10 cellular contexts compared by ENCODE assay signal in genomic region chr4:168496834-168497233, GRCh38. TPM values are rescaled to one million over a fixed set of nuclear protein-coding genes. Genes with fewer than 3 reads are reported as not detected.
DNase-seq lines count a peak whose midpoint lies in the region; ATAC-seq and TF ChIP-seq lines count a peak whose summit lies in the region.
"Had no signal": no experiment of that assay in that cellular context is flagged by ENCODE, and none has a peak within 500 bp of the region (broad histone marks: within the 10 kb centered on the region; RNA-seq: fewer than 3 reads in every experiment).

Gene PALLD, plus strand, starts transcription at chr4:168497052.

- no peaks in the 10 kb centered on the region for H3K27me3 ChIP-seq in upper lobe of right lung

- H3K4me1 ChIP-seq in upper lobe of right lung = no peaks in the 10 kb centered on the region

- no peak for TF ChIP-seq POLR2A in lower leg skin (IDR thresholded peaks at IDR 0.05)

- TF ChIP-seq CTCF in lower leg skin (IDR thresholded peaks at IDR 0.05) = no peak
- no peak for TF ChIP-seq CTCF in upper lobe of right lung (IDR thresholded peaks at IDR 0.05)

- peak; percentile 19 for DNase-seq in NCI-H510A treated with DMSO at 0.1 percent for 48 hours (lab: John Stamatoyannopoulos, UW)
- DNase-seq in NCI-H510A (lab: John Stamatoyannopoulos, UW) = no peak
- DNase-seq in dermis microvascular lymphatic vessel endothelial cell (ENCODE audit: low read depth in 2 of 2) = no peak
- no peak for DNase-seq in lower leg skin (ENCODE audit: low spot score in 2 of 2)
- no peak for DNase-seq in upper lobe of right lung
- DNase-seq in activated CD4-positive, alpha-beta T cell treated with anti-CD3 and anti-CD28 coated beads, Interleukin-2, amount 50 U/mL, for 48 hours = no peak
- DNase-seq: ACHN; activated naive CD8-positive, alpha-beta T cell treated with anti-CD3 and anti-CD28 coated beads, Interleukin-2, amount 10 ng/mL, durations not matched to agents 7 days and 5 days had no signal

- H3K36me3 ChIP-seq in upper lobe of right lung = no peaks in the 10 kb centered on the region

- WGBS in lower leg skin, 2 donors = 53 to 64% methylated on average over 5 of the region's 5 CpGs

- H3K27ac ChIP-seq in upper lobe of right lung = no peak within 1 kb of the TSS

- intact Hi-C loops in lower leg skin (cut with DNase I; ENCODE audit: low total_unique reads) (no loop called here), upper lobe of right lung (cut with DNase I) (no loop called here)

- H3K9me3 ChIP-seq in upper lobe of right lung = no peaks in the 10 kb centered on the region

- H3K4me3 ChIP-seq in lower leg skin (ENCODE audit: low read depth, poor library complexity, severe bottlenecking) (no peak within 1 kb of the TSS), upper lobe of right lung (no peak within 1 kb of the TSS)

- peak; percentile 85 for ATAC-seq in upper lobe of right lung
- no peak for ATAC-seq in GM19328 (IDR thresholded peaks at IDR 0.05; ENCODE audit: unreplicated experiment)
- ATAC-seq in GM19397 (IDR thresholded peaks at IDR 0.05; ENCODE audit: unreplicated experiment) = no peak

RNA-seq across cellular contexts. Expression of gene PALLD, which starts in this region (rescaled TPM):
- 15.3 and 23.4 TPM in 2 replicates for total RNA-seq in dermis microvascular lymphatic vessel endothelial cell
- 100 to 1,000 TPM in 1 of 4 donors, 10 to 100 TPM in 3; 46.1 to 103 (median 77.6) TPM for total RNA-seq in lower leg skin
- total RNA-seq in upper lobe of right lung = 179 TPM
